Comparison of ENCODE assay signal across 1 cellular context in genomic region chr11:78081583-78081982, GRCh38.
TF ChIP-seq lines count a peak whose summit lies in the region.

No MANE protein-coding gene starts in this region.

TF ChIP-seq in HepG2, 621 proteins besides CTCF, POLR2A, EP300 and RAD21:
- TF ChIP-seq RBFOX2 (IDR thresholded peaks at IDR 0.05; ENCODE audit: low read depth, low read length), result 0 out of 2 replicates have a peak, but pooled peaks have one; percentile 29
- no peak for TF ChIP-seq SRSF4 (IDR thresholded peaks at IDR 0.05; ENCODE audit: low read depth, low read length, poor library complexity, severe bottlenecking)
